15 cellular contexts compared by ENCODE assay signal in the genomic region with DNA sequence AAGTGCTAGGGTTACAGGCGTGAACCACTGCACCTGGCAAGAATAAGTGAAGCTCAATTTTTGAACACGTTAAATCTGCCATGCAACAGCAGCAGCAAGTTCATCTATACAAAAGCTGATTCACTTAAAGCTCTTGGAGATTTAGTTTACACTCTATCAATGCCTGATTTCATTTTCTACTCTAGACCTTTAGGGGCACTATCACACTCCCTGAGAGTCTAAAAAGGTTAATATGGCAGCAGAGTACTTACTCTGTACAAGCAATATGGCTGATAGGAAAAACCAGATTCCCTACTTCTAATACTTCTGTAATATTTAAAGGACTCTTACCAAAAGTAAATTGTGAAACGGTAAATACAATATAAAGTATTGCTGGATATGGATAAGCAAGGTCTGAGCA.
"Had no signal": no experiment of that assay in that cellular context is flagged by ENCODE, and none has a peak within 500 bp of the region (broad histone marks: within the 10 kb centered on the region; RNA-seq: fewer than 3 reads in every experiment).

No MANE protein-coding gene starts in this region.

- H3K27ac ChIP-seq: esophagus muscularis mucosa, psoas muscle, suprapubic skin, upper lobe of right lung, WERI-Rb-1 had no signal

- H3K27me3 ChIP-seq: esophagus muscularis mucosa, suprapubic skin, upper lobe of right lung had no signal

- H3K9me3 ChIP-seq: esophagus muscularis mucosa, psoas muscle, suprapubic skin, upper lobe of right lung had no signal

- H3K4me3 ChIP-seq: esophagus muscularis mucosa, psoas muscle, suprapubic skin, upper lobe of right lung had no signal

- ATAC-seq: activated CD4-positive, alpha-beta T cell treated with anti-CD3 and anti-CD28 coated beads for 36 hours; activated T-cell treated with anti-CD3 and anti-CD28 coated beads, Interleukin-2, amount 50 U/mL, for 72 hours; naive thymus-derived CD8-positive, alpha-beta T cell; psoas muscle; stimulated activated naive CD8-positive, alpha-beta T cell treated with anti-CD3 and anti-CD28 coated beads, Interleukin-15, Interleukin-2, amounts not matched to agents 100 U/mL and 50 U/mL, for 24 hours; upper lobe of right lung had no signal

- DNase-seq: activated CD4-positive, alpha-beta memory T cell treated with anti-CD3 and anti-CD28 coated beads, Interleukin-2, amount 10 ng/mL, durations not matched to agents 7 days and 5 days; activated CD4-positive, alpha-beta T cell treated with anti-CD3 and anti-CD28 coated beads for 36 hours; activated gamma-delta T cell treated with Interleukin-2 at 50 U/mL for 16 hours; activated naive CD8-positive, alpha-beta T cell treated with anti-CD3 and anti-CD28 coated beads, Interleukin-2, amount 10 ng/mL, durations not matched to agents 7 days and 5 days; activated T-cell treated with anti-CD3 and anti-CD28 coated beads, Interleukin-2, amount 50 U/mL, for 72 hours; head of caudate nucleus; naive thymus-derived CD8-positive, alpha-beta T cell; psoas muscle; stimulated activated CD4-positive, alpha-beta T cell treated with anti-CD3 and anti-CD28 coated beads, Interleukin-2, amount 100 ng/mL, for 48 hours; stimulated activated CD8-positive, alpha-beta memory T cell treated with anti-CD3 and anti-CD28 coated beads, Interleukin-4, amount 100 ng/mL, for 48 hours; stimulated activated naive CD8-positive, alpha-beta T cell treated with anti-CD3 and anti-CD28 coated beads, Interleukin-15, Interleukin-2, amounts not matched to agents 100 U/mL and 50 U/mL, for 24 hours; upper lobe of right lung; WERI-Rb-1 had no signal
